1 cellular context compared by ENCODE assay signal in the genomic region with DNA sequence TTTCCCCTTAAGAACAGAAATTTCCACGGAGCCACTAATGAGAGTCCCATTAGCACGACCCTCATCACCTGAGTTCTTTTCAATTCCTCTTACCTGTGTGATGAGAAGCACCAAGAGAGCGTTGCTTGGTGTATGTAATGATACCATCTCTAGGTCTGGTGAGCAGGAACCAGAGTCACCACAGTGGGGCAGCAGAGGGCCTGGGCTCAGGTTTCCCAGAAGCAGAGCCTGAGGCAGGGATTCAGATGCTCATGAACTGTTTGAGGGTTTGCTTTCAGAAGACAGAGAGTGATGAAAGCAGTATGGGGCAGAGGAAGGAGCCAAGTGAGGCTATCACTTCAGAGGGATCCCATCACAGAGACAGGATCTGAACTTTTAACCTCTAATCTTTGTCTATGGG.
TF ChIP-seq lines count a peak whose summit lies in the region.

No MANE protein-coding gene starts in this region.

TF ChIP-seq in K562, 482 proteins besides CTCF, POLR2A, EP300 and RAD21 (continued from another document and continues in another):
- TF ChIP-seq, protein P1, sequence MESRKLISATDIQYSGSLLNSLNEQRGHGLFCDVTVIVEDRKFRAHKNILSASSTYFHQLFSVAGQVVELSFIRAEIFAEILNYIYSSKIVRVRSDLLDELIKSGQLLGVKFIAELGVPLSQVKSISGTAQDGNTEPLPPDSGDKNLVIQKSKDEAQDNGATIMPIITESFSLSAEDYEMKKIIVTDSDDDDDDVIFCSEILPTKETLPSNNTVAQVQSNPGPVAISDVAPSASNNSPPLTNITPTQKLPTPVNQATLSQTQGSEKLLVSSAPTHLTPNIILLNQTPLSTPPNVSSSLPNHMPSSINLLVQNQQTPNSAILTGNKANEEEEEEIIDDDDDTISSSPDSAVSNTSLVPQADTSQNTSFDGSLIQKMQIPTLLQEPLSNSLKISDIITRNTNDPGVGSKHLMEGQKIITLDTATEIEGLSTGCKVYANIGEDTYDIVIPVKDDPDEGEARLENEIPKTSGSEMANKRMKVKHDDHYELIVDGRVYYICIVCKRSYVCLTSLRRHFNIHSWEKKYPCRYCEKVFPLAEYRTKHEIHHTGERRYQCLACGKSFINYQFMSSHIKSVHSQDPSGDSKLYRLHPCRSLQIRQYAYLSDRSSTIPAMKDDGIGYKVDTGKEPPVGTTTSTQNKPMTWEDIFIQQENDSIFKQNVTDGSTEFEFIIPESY (CRISPR knock-in tag; IDR thresholded peaks at IDR 0.05), result 0 out of 2 replicates have a peak, but pooled peaks have one; percentile 12
- TF ChIP-seq CC2D1A (IDR thresholded peaks at IDR 0.05) (peak; percentile 67; the same call in 1 of the 2 replicates), MEIS2 (IDR thresholded peaks at IDR 0.05; ENCODE audit: partially characterized antibody) (peak; percentile 55), ZNF316 (IDR thresholded peaks at IDR 0.05) (no peak), ZEB2 (IDR thresholded peaks at IDR 0.05) (0 out of 2 replicates have a peak, but pooled peaks have one; percentile 36), CXXC5 (CRISPR knock-in tag; IDR thresholded peaks at IDR 0.05) (0 out of 2 replicates have a peak, but pooled peaks have one; percentile 20), SMARCA4 (IDR thresholded peaks at IDR 0.05) (peak; percentile 52), RCOR1 (IDR thresholded peaks at IDR 0.05; ENCODE audit: borderline replicate concordance in 1 of 2, low read depth in 2 of 2, low read length in 2 of 2) (peak in 1 of 2 experiments; percentile 93; a peak in 2 of 4 replicates), KAT8 (IDR thresholded peaks at IDR 0.05; ENCODE audit: low read depth) (no peak), BDP1 (IDR thresholded peaks at IDR 0.05; ENCODE audit: insufficient read depth, insufficient read length) (no peak), ZNF354B (CRISPR knock-in tag; IDR thresholded peaks at IDR 0.05) (no peak), MTA1 (IDR thresholded peaks at IDR 0.05; ENCODE audit: borderline replicate concordance) (0 out of 2 replicates have a peak, but pooled peaks have one; percentile 15), NR2C2 (CRISPR knock-in tag; IDR thresholded peaks at IDR 0.05) (no peak), NR2C2 (tag; IDR thresholded peaks at IDR 0.05) (peak; percentile 54; the same call in 1 of the 2 replicates), ZNF324 (CRISPR knock-in tag; IDR thresholded peaks at IDR 0.05) (no peak), KDM1A (IDR thresholded peaks at IDR 0.05) (peak in 1 of 2 experiments; percentile 45; a peak in 1 of 4 replicates), KLF16 (IDR thresholded peaks at IDR 0.05) (peak; percentile 56; the same call in 1 of the 2 replicates), SP1 (CRISPR knock-in tag; IDR thresholded peaks at IDR 0.05) (peak; percentile 49; the same call in 1 of the 2 replicates), ATF7 (IDR thresholded peaks at IDR 0.05) (peak; percentile 63), XRCC5 (IDR thresholded peaks at IDR 0.05; ENCODE audit: low read depth, low read length) (peak; percentile 66; the same call in 1 of the 2 replicates), SLC30A9 (CRISPR knock-in tag; IDR thresholded peaks at IDR 0.05) (no peak), GATA2 (CRISPR knock-in tag; IDR thresholded peaks at IDR 0.05) (peak; percentile 94), NRF1 (conservative IDR thresholded peaks at IDR 0.05 in 1 of 2, IDR thresholded peaks at IDR 0.05 in 1 of 2) (peak in 1 of 2 experiments; percentile 44; a peak in 2 of 4 replicates), NBN (IDR thresholded peaks at IDR 0.05; ENCODE audit: low read depth) (peak; percentile 55; the same call in 1 of the 2 replicates), L3MBTL2 (IDR thresholded peaks at IDR 0.05) (peak; percentile 59; the same call in 1 of the 2 replicates), CREM (IDR thresholded peaks at IDR 0.05; ENCODE audit: low read depth) (peak; percentile 44; the same call in 1 of the 2 replicates), CBFA2T2 (conservative IDR thresholded peaks at IDR 0.05) (no peak), EP400 (IDR thresholded peaks at IDR 0.05) (peak; percentile 46), BHLHE40 (IDR thresholded peaks at IDR 0.05; ENCODE audit: low read length) (peak; percentile 86), JUND (IDR thresholded peaks at IDR 0.05; ENCODE audit: borderline replicate concordance, low read depth, low read length) (peak; percentile 59), JUND (tag; IDR thresholded peaks at IDR 0.05; ENCODE audit: borderline replicate concordance, low read depth, low read length) (peak; percentile 46; the same call in 1 of the 3 replicates), CTBP1 (IDR thresholded peaks at IDR 0.05; ENCODE audit: borderline replicate concordance) (peak; percentile 94)
- TF ChIP-seq, protein P2, sequence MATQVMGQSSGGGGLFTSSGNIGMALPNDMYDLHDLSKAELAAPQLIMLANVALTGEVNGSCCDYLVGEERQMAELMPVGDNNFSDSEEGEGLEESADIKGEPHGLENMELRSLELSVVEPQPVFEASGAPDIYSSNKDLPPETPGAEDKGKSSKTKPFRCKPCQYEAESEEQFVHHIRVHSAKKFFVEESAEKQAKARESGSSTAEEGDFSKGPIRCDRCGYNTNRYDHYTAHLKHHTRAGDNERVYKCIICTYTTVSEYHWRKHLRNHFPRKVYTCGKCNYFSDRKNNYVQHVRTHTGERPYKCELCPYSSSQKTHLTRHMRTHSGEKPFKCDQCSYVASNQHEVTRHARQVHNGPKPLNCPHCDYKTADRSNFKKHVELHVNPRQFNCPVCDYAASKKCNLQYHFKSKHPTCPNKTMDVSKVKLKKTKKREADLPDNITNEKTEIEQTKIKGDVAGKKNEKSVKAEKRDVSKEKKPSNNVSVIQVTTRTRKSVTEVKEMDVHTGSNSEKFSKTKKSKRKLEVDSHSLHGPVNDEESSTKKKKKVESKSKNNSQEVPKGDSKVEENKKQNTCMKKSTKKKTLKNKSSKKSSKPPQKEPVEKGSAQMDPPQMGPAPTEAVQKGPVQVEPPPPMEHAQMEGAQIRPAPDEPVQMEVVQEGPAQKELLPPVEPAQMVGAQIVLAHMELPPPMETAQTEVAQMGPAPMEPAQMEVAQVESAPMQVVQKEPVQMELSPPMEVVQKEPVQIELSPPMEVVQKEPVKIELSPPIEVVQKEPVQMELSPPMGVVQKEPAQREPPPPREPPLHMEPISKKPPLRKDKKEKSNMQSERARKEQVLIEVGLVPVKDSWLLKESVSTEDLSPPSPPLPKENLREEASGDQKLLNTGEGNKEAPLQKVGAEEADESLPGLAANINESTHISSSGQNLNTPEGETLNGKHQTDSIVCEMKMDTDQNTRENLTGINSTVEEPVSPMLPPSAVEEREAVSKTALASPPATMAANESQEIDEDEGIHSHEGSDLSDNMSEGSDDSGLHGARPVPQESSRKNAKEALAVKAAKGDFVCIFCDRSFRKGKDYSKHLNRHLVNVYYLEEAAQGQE (CRISPR knock-in tag; IDR thresholded peaks at IDR 0.05; ENCODE audit: low read depth), result no peak
- TF ChIP-seq, protein P3, sequence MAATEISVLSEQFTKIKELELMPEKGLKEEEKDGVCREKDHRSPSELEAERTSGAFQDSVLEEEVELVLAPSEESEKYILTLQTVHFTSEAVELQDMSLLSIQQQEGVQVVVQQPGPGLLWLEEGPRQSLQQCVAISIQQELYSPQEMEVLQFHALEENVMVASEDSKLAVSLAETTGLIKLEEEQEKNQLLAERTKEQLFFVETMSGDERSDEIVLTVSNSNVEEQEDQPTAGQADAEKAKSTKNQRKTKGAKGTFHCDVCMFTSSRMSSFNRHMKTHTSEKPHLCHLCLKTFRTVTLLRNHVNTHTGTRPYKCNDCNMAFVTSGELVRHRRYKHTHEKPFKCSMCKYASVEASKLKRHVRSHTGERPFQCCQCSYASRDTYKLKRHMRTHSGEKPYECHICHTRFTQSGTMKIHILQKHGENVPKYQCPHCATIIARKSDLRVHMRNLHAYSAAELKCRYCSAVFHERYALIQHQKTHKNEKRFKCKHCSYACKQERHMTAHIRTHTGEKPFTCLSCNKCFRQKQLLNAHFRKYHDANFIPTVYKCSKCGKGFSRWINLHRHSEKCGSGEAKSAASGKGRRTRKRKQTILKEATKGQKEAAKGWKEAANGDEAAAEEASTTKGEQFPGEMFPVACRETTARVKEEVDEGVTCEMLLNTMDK (IDR thresholded peaks at IDR 0.05; ENCODE audit: borderline replicate concordance, insufficient read depth, low read depth, low read length, poor library complexity, severe bottlenecking), result peak; percentile 52
- TF ChIP-seq, protein P4, sequence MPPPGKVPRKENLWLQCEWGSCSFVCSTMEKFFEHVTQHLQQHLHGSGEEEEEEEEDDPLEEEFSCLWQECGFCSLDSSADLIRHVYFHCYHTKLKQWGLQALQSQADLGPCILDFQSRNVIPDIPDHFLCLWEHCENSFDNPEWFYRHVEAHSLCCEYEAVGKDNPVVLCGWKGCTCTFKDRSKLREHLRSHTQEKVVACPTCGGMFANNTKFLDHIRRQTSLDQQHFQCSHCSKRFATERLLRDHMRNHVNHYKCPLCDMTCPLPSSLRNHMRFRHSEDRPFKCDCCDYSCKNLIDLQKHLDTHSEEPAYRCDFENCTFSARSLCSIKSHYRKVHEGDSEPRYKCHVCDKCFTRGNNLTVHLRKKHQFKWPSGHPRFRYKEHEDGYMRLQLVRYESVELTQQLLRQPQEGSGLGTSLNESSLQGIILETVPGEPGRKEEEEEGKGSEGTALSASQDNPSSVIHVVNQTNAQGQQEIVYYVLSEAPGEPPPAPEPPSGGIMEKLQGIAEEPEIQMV (tag; conservative IDR thresholded peaks at IDR 0.05; ENCODE audit: low read depth), result no peak
- TF ChIP-seq, protein P5, sequence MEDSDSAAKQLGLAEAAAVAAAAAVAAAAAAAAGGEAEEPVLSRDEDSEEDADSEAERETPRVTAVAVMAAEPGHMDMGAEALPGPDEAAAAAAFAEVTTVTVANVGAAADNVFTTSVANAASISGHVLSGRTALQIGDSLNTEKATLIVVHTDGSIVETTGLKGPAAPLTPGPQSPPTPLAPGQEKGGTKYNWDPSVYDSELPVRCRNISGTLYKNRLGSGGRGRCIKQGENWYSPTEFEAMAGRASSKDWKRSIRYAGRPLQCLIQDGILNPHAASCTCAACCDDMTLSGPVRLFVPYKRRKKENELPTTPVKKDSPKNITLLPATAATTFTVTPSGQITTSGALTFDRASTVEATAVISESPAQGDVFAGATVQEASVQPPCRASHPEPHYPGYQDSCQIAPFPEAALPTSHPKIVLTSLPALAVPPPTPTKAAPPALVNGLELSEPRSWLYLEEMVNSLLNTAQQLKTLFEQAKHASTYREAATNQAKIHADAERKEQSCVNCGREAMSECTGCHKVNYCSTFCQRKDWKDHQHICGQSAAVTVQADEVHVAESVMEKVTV (CRISPR knock-in tag; IDR thresholded peaks at IDR 0.05), result peak; percentile 67
- TF ChIP-seq, protein P6, sequence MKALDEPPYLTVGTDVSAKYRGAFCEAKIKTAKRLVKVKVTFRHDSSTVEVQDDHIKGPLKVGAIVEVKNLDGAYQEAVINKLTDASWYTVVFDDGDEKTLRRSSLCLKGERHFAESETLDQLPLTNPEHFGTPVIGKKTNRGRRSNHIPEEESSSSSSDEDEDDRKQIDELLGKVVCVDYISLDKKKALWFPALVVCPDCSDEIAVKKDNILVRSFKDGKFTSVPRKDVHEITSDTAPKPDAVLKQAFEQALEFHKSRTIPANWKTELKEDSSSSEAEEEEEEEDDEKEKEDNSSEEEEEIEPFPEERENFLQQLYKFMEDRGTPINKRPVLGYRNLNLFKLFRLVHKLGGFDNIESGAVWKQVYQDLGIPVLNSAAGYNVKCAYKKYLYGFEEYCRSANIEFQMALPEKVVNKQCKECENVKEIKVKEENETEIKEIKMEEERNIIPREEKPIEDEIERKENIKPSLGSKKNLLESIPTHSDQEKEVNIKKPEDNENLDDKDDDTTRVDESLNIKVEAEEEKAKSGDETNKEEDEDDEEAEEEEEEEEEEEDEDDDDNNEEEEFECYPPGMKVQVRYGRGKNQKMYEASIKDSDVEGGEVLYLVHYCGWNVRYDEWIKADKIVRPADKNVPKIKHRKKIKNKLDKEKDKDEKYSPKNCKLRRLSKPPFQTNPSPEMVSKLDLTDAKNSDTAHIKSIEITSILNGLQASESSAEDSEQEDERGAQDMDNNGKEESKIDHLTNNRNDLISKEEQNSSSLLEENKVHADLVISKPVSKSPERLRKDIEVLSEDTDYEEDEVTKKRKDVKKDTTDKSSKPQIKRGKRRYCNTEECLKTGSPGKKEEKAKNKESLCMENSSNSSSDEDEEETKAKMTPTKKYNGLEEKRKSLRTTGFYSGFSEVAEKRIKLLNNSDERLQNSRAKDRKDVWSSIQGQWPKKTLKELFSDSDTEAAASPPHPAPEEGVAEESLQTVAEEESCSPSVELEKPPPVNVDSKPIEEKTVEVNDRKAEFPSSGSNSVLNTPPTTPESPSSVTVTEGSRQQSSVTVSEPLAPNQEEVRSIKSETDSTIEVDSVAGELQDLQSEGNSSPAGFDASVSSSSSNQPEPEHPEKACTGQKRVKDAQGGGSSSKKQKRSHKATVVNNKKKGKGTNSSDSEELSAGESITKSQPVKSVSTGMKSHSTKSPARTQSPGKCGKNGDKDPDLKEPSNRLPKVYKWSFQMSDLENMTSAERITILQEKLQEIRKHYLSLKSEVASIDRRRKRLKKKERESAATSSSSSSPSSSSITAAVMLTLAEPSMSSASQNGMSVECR (CRISPR knock-in tag; IDR thresholded peaks at IDR 0.05), result peak; percentile 73
- TF ChIP-seq, protein P7, sequence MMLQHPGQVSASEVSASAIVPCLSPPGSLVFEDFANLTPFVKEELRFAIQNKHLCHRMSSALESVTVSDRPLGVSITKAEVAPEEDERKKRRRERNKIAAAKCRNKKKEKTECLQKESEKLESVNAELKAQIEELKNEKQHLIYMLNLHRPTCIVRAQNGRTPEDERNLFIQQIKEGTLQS (IDR thresholded peaks at IDR 0.05), result peak; percentile 12; the same call in 1 of the 2 replicates
- TF ChIP-seq, protein P7 (CRISPR knock-in tag; conservative IDR thresholded peaks at IDR 0.05), result no peak
